11 cellular contexts compared by ENCODE assay signal in genomic region chr22:29478326-29479276, GRCh38. TPM values are rescaled to one million over a fixed set of nuclear protein-coding genes. Genes with fewer than 3 reads are reported as not detected.
A peak's percentile ranks its signal among the peaks of the same experiment; 100 is the strongest.
DNase-seq lines count a peak whose midpoint lies in the region; ATAC-seq, FAIRE-seq and TF ChIP-seq lines count a peak whose summit lies in the region.
"Had no signal": no experiment of that assay in that cellular context is flagged by ENCODE, and none has a peak within 500 bp of the region (broad histone marks: within the 10 kb centered on the region; RNA-seq: fewer than 3 reads in every experiment).

No MANE protein-coding gene starts in this region.

- H3K27me3 ChIP-seq in heart right ventricle, result peaks cover 19 to 97% (median 80%) of the 10 kb centered on the region in 7 donors

- DNase-seq in heart right ventricle (no peak), Right ventricle myocardium inferior (ENCODE audit: missing footprints) (no peak), UCSD-AML1 (lab: John Stamatoyannopoulos, UW; ENCODE audit: unreplicated experiment) (peak; percentile 29), hepatic stellate cell (ENCODE audit: low spot score) (peak; percentile 41), urothelium cell line (ENCODE audit: low spot score) (peak; percentile 68), glomerular visceral epithelial cell (ENCODE audit: extremely low spot score) (no peak)

- intact Hi-C loops in heart right ventricle (cut with DNase I) (no loop called here), Right ventricle myocardium inferior (cut with DNase I) (no loop called here)

- no peak for FAIRE-seq in urothelium cell line (lab: Jason Lieb, UNC)
- FAIRE-seq: bronchial epithelial cell had no signal

- H3K36me3 ChIP-seq in heart right ventricle, result no peaks in the 10 kb centered on the region

- no peak overlapping the region for H3K27ac ChIP-seq in heart right ventricle

- peaks cover 2 to 27% (median 14%) of the 10 kb centered on the region in 9 donors for H3K4me1 ChIP-seq in heart right ventricle

- peak overlapping the region in 1 of 10 donors; percentile 14 for H3K4me3 ChIP-seq in heart right ventricle

- no peaks in the 10 kb centered on the region for H3K9me3 ChIP-seq in heart right ventricle

- no peak for TF ChIP-seq CTCF in heart right ventricle (IDR thresholded peaks at IDR 0.05)

- ATAC-seq in heart right ventricle, result peak in 5 of 8 donors; percentile 27 to 58 (median 47)
- no peak for ATAC-seq in Right ventricle myocardium inferior
- no peak for ATAC-seq in HG03571 (IDR thresholded peaks at IDR 0.05; ENCODE audit: unreplicated experiment)
- ATAC-seq in GM21717 (IDR thresholded peaks at IDR 0.05; ENCODE audit: unreplicated experiment), result no peak
- ATAC-seq: stimulated activated memory B cell treated with anti-CD40 and anti-IgM and Interleukin-4, amounts not matched to agents 10 μg/mL and 1 μg/mL and 100 μg/mL, for 72 hours had no signal

- 8 to 10% methylated on average over 21 of the region's 21 CpGs for WGBS in heart right ventricle, 2 donors

RNA-seq across cellular contexts. Expression of gene NEFH, which starts 1.4 kb away (rescaled TPM):
- total RNA-seq in heart right ventricle (under 1 TPM in 7 of 10 donors, not detected in 3; 0.12 to 0.60 (median 0.18) TPM), Right ventricle myocardium inferior (0.27 TPM)
- under 1 TPM; 0.07 to 0.14 TPM for polyA plus RNA-seq in heart right ventricle

RNA-seq across cellular contexts. Expression of gene RFPL1, which starts 40.2 kb away (rescaled TPM):
- total RNA-seq in heart right ventricle (not detected), Right ventricle myocardium inferior (not detected)
- polyA plus RNA-seq in heart right ventricle, result not detected
- total RNA-seq: bronchial epithelial cell, SK-MEL-5 had no signal

Comparison
In these comparisons a context has a peak if more than half of its experiments do, and no peak if none do; other contexts are left out.
1. ATAC-seq: peak in heart right ventricle (5 of 8); none in Right ventricle myocardium inferior (single experiment), HG03571 (single experiment) and GM21717 (single experiment).
2. DNase-seq: peak in UCSD-AML1 (single experiment), hepatic stellate cell (single experiment) and urothelium cell line (single experiment); none in heart right ventricle (0 of 2), Right ventricle myocardium inferior (single experiment) and glomerular visceral epithelial cell (single experiment).